ENCODE assay signal across 17 cellular contexts in genomic region chr20:38789503-38790209, GRCh38. TPM values are rescaled to one million over a fixed set of nuclear protein-coding genes. Genes with fewer than 3 reads are reported as not detected.
A peak's percentile ranks its signal among the peaks of the same experiment; 100 is the strongest.
DNase-seq lines count a peak whose midpoint lies in the region; ATAC-seq and TF ChIP-seq lines count a peak whose summit lies in the region.
"Had no signal": no experiment of that assay in that cellular context is flagged by ENCODE, and none has a peak within 500 bp of the region (broad histone marks: within the 10 kb centered on the region; RNA-seq: fewer than 3 reads in every experiment).

No MANE protein-coding gene starts in this region.

- no peak overlapping the region for H2AK5ac ChIP-seq in mesenchymal stem cell (ENCODE audit: low read length, severe bottlenecking)

- no peaks in the 10 kb centered on the region for H3K27me3 ChIP-seq in mammary epithelial cell (ENCODE audit: insufficient read depth, low read length)
- H3K27me3 ChIP-seq in mesenchymal stem cell (ENCODE audit: control insufficient read depth in 1 of 2, insufficient read depth in 1 of 2, low read length in 2 of 2): peaks cover 6 to 9% of the 10 kb centered on the region in 2 experiments
- H3K27me3 ChIP-seq in A673 (replicated peaks; ENCODE audit: insufficient read depth, low read depth, low read length, poor library complexity): no peaks in the 10 kb centered on the region

- dilution Hi-C loops in mammary epithelial cell (cut with HindIII; ENCODE audit: low sequenced_read_pairs): no loop called here

- no peak overlapping the region for H3K18ac ChIP-seq in mesenchymal stem cell (ENCODE audit: low read depth in 1 of 2, low read length in 2 of 2)

- 80% methylated on average over 4 of the region's 8 CpGs for WGBS in mammary epithelial cell (ENCODE audit: low coverage, missing lambda C conversion rate)
- WGBS in mesenchymal stem cell: 88% methylated on average over 6 of the region's 8 CpGs

- no peak overlapping the region for H3K23ac ChIP-seq in mesenchymal stem cell (ENCODE audit: low read length in 2 of 2)

- H2BK12ac ChIP-seq in mesenchymal stem cell (ENCODE audit: low read length in 2 of 2): no peak overlapping the region

- H3K27ac ChIP-seq in mammary epithelial cell (ENCODE audit: insufficient read depth, low read depth, low read length) (peak overlapping the region; percentile 43), mesenchymal stem cell (ENCODE audit: low read length, poor library complexity, severe bottlenecking) (no peak overlapping the region), A673 (ENCODE audit: low read depth, low read length, poor library complexity, severe bottlenecking) (no peak overlapping the region)
- H3K27ac ChIP-seq: skin epidermis had no signal

- H2BK5ac ChIP-seq in mesenchymal stem cell (ENCODE audit: low read depth, low read length, poor library complexity, severe bottlenecking): no peak overlapping the region

- no peaks in the 10 kb centered on the region for H3K27me3 Mint-ChIP-seq in immature natural killer cell (ENCODE audit: low read depth in 3 of 3)
- H3K27me3 Mint-ChIP-seq: activated B cell treated with CpG ODN at 0.5 μM for 24 hours; activated naive CD8-positive, alpha-beta T cell had no signal

- H3K4me3 Mint-ChIP-seq in immature natural killer cell: no peak overlapping the region
- H3K4me3 Mint-ChIP-seq in stimulated activated effector memory CD8-positive, alpha-beta T cell treated with anti-CD3 and anti-CD28 coated beads, Interleukin-12 subunit alpha, Interleukin-12 subunit beta, amount 100 ng/mL, for 72 hours: no peak overlapping the region
- H3K4me3 Mint-ChIP-seq: activated naive CD8-positive, alpha-beta T cell; mesothelial cell of epicardium had no signal

- DNase-seq in GM04503 (ENCODE audit: low read depth): peak; percentile 27
- peak; percentile 74 for DNase-seq in M059J (ENCODE audit: low read depth)
- peak; percentile 69 for DNase-seq in mammary epithelial cell
- peak; percentile 12 for DNase-seq in mesenchymal stem cell
- no peak for DNase-seq in immature natural killer cell
- no peak for DNase-seq in activated gamma-delta T cell (lab: John Stamatoyannopoulos, UW)
- DNase-seq in stimulated activated effector memory CD8-positive, alpha-beta T cell treated with anti-CD3 and anti-CD28 coated beads, Interleukin-12 subunit alpha, Interleukin-12 subunit beta, amount 100 ng/mL, for 72 hours (ENCODE audit: low spot score in 2 of 2): no peak
- DNase-seq in A673 (ENCODE audit: low spot score): no peak
- DNase-seq: activated B cell treated with CpG ODN at 0.5 μM for 24 hours; activated CD8-positive, alpha-beta memory T cell treated with anti-CD3 and anti-CD28 coated beads, Interleukin-2, amount 50 U/mL, for 48 hours; cortex of kidney; NCI-H2029 treated with DMSO at 0.1 percent for 48 hours; NK-92 treated with Interleukin-12 subunit alpha and Interleukin-12 subunit beta, amount 100 ng/mL, for 24 hours had no signal

- intact Hi-C loops in mammary epithelial cell (cut with micrococcal nuclease) (loop anchor here (1.0 kb wide), 5 partner anchors 24 to 143 kb away; no protein-coding TSS in a partner anchor), A673 (cut with micrococcal nuclease; ENCODE audit: unreplicated experiment) (no loop called here)

- no peak overlapping the region for H4K91ac ChIP-seq in mesenchymal stem cell (ENCODE audit: low read length)

- no peak overlapping the region for H2BK15ac ChIP-seq in mesenchymal stem cell (ENCODE audit: low read depth, poor library complexity, severe bottlenecking)

- no peaks in the 10 kb centered on the region for H3K79me1 ChIP-seq in mesenchymal stem cell (replicated peaks; ENCODE audit: low read length, poor library complexity, severe bottlenecking)

- peaks cover 6 to 17% of the 10 kb centered on the region in 2 donors for H3K4me1 Mint-ChIP-seq in immature natural killer cell
- H3K4me1 Mint-ChIP-seq in stimulated activated effector memory CD8-positive, alpha-beta T cell treated with anti-CD3 and anti-CD28 coated beads, Interleukin-12 subunit alpha, Interleukin-12 subunit beta, amount 100 ng/mL, for 72 hours: no peaks in the 10 kb centered on the region
- H3K4me1 Mint-ChIP-seq: mesothelial cell of epicardium had no signal

- no peak for ATAC-seq in stimulated activated effector memory CD8-positive, alpha-beta T cell treated with anti-CD3 and anti-CD28 coated beads, Interleukin-12 subunit alpha, Interleukin-12 subunit beta, amount 100 ng/mL, for 72 hours

- CTCF ChIA-PET in mammary epithelial cell (lab: Charles Lee; ENCODE audit: low non-redundant PET): interaction anchor here (0.6 to 0.9 kb wide), 5 partner anchors 8 to 88 kb away, joined by 3 to 6 read pairs (median 4); partner anchors contain the start of gene ACTR5
- CTCF ChIA-PET in A673 (lab: Charles Lee): no interaction called here

- H3K36me3 ChIP-seq in mammary epithelial cell (ENCODE audit: insufficient read depth, low read length): no peaks in the 10 kb centered on the region
- no peaks in the 10 kb centered on the region for H3K36me3 ChIP-seq in mesenchymal stem cell (ENCODE audit: control insufficient read depth in 1 of 2, insufficient read depth in 2 of 2, low read depth in 1 of 2, low read length in 2 of 2)
- no peaks in the 10 kb centered on the region for H3K36me3 ChIP-seq in A673 (ENCODE audit: insufficient read depth, low read length, poor library complexity, severe bottlenecking)

- no peak overlapping the region for H3K4ac ChIP-seq in mesenchymal stem cell (ENCODE audit: low read depth in 1 of 2, low read length in 2 of 2)

- H3K4me3 ChIP-seq in mammary epithelial cell (replicated peaks in 1 of 3; ENCODE audit: insufficient read depth in 1 of 3, low read depth in 2 of 3, low read length in 3 of 3) (no peak overlapping the region), mesenchymal stem cell (ENCODE audit: insufficient read depth in 1 of 2, low read depth in 1 of 2, low read length in 2 of 2) (no peak overlapping the region), A673 (ENCODE audit: low read depth, low read length, poor library complexity, severe bottlenecking) (no peak overlapping the region)
- H3K4me3 ChIP-seq: skin epidermis had no signal

- no peaks in the 10 kb centered on the region for H3K79me2 ChIP-seq in mammary epithelial cell (ENCODE audit: insufficient read depth, low read length)

- H3K9ac ChIP-seq in mammary epithelial cell (ENCODE audit: insufficient read depth, low read length): no peak overlapping the region
- H3K9ac ChIP-seq in mesenchymal stem cell (ENCODE audit: low read length): no peak overlapping the region

- in situ Hi-C loops in mammary epithelial cell (cut with MboI; ENCODE audit: low sequenced_read_pairs in 2 of 2): loop anchor here in 1 of 2 donors (10.0 kb wide), 1 partner anchor 145 kb away; no protein-coding TSS in a partner anchor

- H4K8ac ChIP-seq in mesenchymal stem cell (ENCODE audit: low read length): no peak overlapping the region

- no peaks in the 10 kb centered on the region for H3K9me3 Mint-ChIP-seq in immature natural killer cell
- H3K9me3 Mint-ChIP-seq in stimulated activated effector memory CD8-positive, alpha-beta T cell treated with anti-CD3 and anti-CD28 coated beads, Interleukin-12 subunit alpha, Interleukin-12 subunit beta, amount 100 ng/mL, for 72 hours: no peaks in the 10 kb centered on the region
- H3K9me3 Mint-ChIP-seq: activated B cell treated with CpG ODN at 0.5 μM for 24 hours, mesothelial cell of epicardium had no signal

- no peaks in the 10 kb centered on the region for H4K20me1 ChIP-seq in mammary epithelial cell (ENCODE audit: insufficient read depth, low read length)

- no peak overlapping the region for H3K14ac ChIP-seq in mesenchymal stem cell (ENCODE audit: low read length in 2 of 2)

- BruUV-seq in mammary epithelial cell (replicated peaks; lab: Mats Ljungman, UMichigan) (TSS peak; percentile 96), A673 (replicated peaks; lab: Mats Ljungman, UMichigan) (no TSS peak)

- H3K36me3 Mint-ChIP-seq in immature natural killer cell: no peaks in the 10 kb centered on the region
- no peaks in the 10 kb centered on the region for H3K36me3 Mint-ChIP-seq in stimulated activated effector memory CD8-positive, alpha-beta T cell treated with anti-CD3 and anti-CD28 coated beads, Interleukin-12 subunit alpha, Interleukin-12 subunit beta, amount 100 ng/mL, for 72 hours
- H3K36me3 Mint-ChIP-seq: mesothelial cell of epicardium had no signal

- H2BK120ac ChIP-seq in mesenchymal stem cell (ENCODE audit: low read depth, low read length): no peak overlapping the region

- H3K9me3 ChIP-seq in mammary epithelial cell (replicated peaks; ENCODE audit: insufficient read depth, low read length) (no peaks in the 10 kb centered on the region), mesenchymal stem cell (ENCODE audit: control insufficient read depth, low read length) (peaks cover 7% of the 10 kb centered on the region), A673 (ENCODE audit: low read depth, low read length, poor library complexity, severe bottlenecking) (no peaks in the 10 kb centered on the region)

- peak overlapping the region; percentile 63 for H2AFZ ChIP-seq in mammary epithelial cell (ENCODE audit: low read depth, low read length)
- no peak overlapping the region for H2AFZ ChIP-seq in mesenchymal stem cell (ENCODE audit: low read depth, low read length)

- H3K4me2 ChIP-seq in mammary epithelial cell (ENCODE audit: insufficient read depth, low read depth, low read length) (peak overlapping the region; percentile 36), mesenchymal stem cell (ENCODE audit: low read length, poor library complexity, severe bottlenecking) (no peak overlapping the region)

- H3K27ac Mint-ChIP-seq in immature natural killer cell: peak overlapping the region in 3 of 6 donors; percentile 35 to 45 (median 40)
- H3K27ac Mint-ChIP-seq in stimulated activated effector memory CD8-positive, alpha-beta T cell treated with anti-CD3 and anti-CD28 coated beads, Interleukin-12 subunit alpha, Interleukin-12 subunit beta, amount 100 ng/mL, for 72 hours: no peak overlapping the region
- H3K27ac Mint-ChIP-seq: activated B cell treated with CpG ODN at 0.5 μM for 24 hours; activated naive CD8-positive, alpha-beta T cell; mesothelial cell of epicardium had no signal

- H3K4me1 ChIP-seq in mammary epithelial cell (ENCODE audit: insufficient read depth, low read length) (peaks cover 6% of the 10 kb centered on the region), mesenchymal stem cell (ENCODE audit: control insufficient read depth, insufficient read depth, low read depth, low read length) (no peaks in the 10 kb centered on the region), A673 (ENCODE audit: insufficient read depth, low read length, poor library complexity, severe bottlenecking) (no peaks in the 10 kb centered on the region)

- POLR2A ChIA-PET in A673 (lab: Charles Lee; ENCODE audit: low non-redundant PET): no interaction called here

- TF ChIP-seq CTCF in mammary epithelial cell (conservative IDR thresholded peaks at IDR 0.05 in 1 of 2, IDR thresholded peaks at IDR 0.05 in 1 of 2; ENCODE audit: extremely low read depth in 1 of 2, insufficient read depth in 1 of 2, low read depth in 1 of 2, low read length in 2 of 2) (no peak), A673 (conservative IDR thresholded peaks at IDR 0.05; ENCODE audit: low read depth, low read length) (no peak)

RNA-seq across cellular contexts. Expression of gene PPP1R16B, which starts 15.8 kb away (rescaled TPM):
- total RNA-seq in M059J (2014; rRNA removed; shearing (Covaris generic)): not detected in 2 replicates
- total RNA-seq in mammary epithelial cell (under 1 TPM in 1 of 2 donors, not detected in 1; under 0.01 TPM), A673 (2021) (0.13 and 0.17 TPM in 2 replicates)
- polyA plus RNA-seq in mammary epithelial cell (not detected), immature natural killer cell (10 to 100 TPM; 23.6 to 42.8 (median 24.9) TPM)
- not detected for polyA minus RNA-seq in mammary epithelial cell
- polyA plus RNA-seq in mesenchymal stem cell (2013, experiment 1 of 2): not detected
- not detected for polyA plus RNA-seq in mesenchymal stem cell (2013, experiment 2 of 2)
- total RNA-seq: Calu3, mesothelial cell of epicardium had no signal

RNA-seq across cellular contexts. Expression of gene ACTR5, which starts 41.4 kb away (rescaled TPM):
- 10.6 and 12.0 TPM in 2 replicates for total RNA-seq in M059J (2014; rRNA removed; shearing (Covaris generic))
- total RNA-seq in mammary epithelial cell (1 to 10 TPM; 6.5 to 6.8 TPM), A673 (2021) (11.2 and 11.5 TPM in 2 replicates)
- polyA plus RNA-seq in mammary epithelial cell (7.9 TPM), immature natural killer cell (10 to 100 TPM in 1 of 3 donors, 1 to 10 TPM in 2; 8.0 to 11.1 (median 8.7) TPM)
- 3.0 TPM for polyA minus RNA-seq in mammary epithelial cell
- polyA plus RNA-seq in mesenchymal stem cell (2013, experiment 1 of 2): 3.1 TPM
- 3.0 TPM for polyA plus RNA-seq in mesenchymal stem cell (2013, experiment 2 of 2)

Comparison
In these comparisons a context has a peak if more than half of its experiments do, and no peak if none do; other contexts are left out.
1. DNase-seq: peak in GM04503 (single experiment), M059J (single experiment), mammary epithelial cell (single experiment) and mesenchymal stem cell (single experiment); none in immature natural killer cell (0 of 3), activated gamma-delta T cell (single experiment), stimulated activated effector memory CD8-positive, alpha-beta T cell treated with anti-CD3 and anti-CD28 coated beads, Interleukin-12 subunit alpha, Interleukin-12 subunit beta, amount 100 ng/mL, for 72 hours (0 of 2) and A673 (single experiment).